Comparison of ENCODE assay signal across 1 cellular context in the genomic region with DNA sequence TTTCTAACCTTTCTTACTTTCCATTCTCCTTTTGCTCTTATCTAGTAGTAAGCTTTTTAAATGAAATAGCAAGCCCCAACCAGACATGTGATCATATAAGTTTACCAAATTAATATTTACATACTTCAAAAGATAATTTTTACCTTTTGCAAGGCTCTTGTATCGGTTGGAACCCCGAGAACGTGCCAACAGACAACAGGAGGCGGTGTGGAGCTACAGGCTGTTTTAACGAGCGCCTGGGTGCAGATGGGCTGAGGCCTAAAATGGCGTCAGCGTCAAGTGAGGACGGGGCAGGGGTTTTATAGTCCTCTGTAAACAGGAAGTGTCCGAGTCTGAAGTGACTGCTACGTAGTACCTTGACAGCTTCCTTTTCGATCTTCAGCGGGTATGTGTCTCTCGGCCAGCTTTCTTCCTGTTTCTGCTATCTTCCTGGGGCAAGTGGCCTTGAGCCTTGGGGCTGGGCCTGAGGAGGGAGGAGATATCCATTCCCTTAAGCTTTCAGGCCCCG.
TF ChIP-seq lines count a peak whose summit lies in the region.

No MANE protein-coding gene starts in this region.

TF ChIP-seq in K562, 482 proteins besides CTCF, POLR2A, EP300 and RAD21 (continued from another document and continues in another):
- TF ChIP-seq, protein P1, sequence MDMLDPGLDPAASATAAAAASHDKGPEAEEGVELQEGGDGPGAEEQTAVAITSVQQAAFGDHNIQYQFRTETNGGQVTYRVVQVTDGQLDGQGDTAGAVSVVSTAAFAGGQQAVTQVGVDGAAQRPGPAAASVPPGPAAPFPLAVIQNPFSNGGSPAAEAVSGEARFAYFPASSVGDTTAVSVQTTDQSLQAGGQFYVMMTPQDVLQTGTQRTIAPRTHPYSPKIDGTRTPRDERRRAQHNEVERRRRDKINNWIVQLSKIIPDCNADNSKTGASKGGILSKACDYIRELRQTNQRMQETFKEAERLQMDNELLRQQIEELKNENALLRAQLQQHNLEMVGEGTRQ (CRISPR knock-in tag; IDR thresholded peaks at IDR 0.05), result no peak
- TF ChIP-seq SRSF7 (optimal IDR thresholded peaks at IDR 0.05; ENCODE audit: low read depth, low read length) (no peak), NFIC (IDR thresholded peaks at IDR 0.05) (no peak), TBP (optimal IDR thresholded peaks at IDR 0.05; ENCODE audit: low read depth, low read length) (peak; percentile 95), KLF13 (tag; IDR thresholded peaks at IDR 0.05; ENCODE audit: borderline replicate concordance, low read depth) (no peak), SUPT5H (IDR thresholded peaks at IDR 0.05) (peak; percentile 82), CCNT2 (IDR thresholded peaks at IDR 0.05; ENCODE audit: borderline replicate concordance, extremely low read depth, insufficient read length, low read depth, low read length) (no peak), LCOR (CRISPR knock-in tag; IDR thresholded peaks at IDR 0.05) (0 out of 2 replicates have a peak, but pooled peaks have one; percentile 34), ZNF699 (CRISPR knock-in tag; IDR thresholded peaks at IDR 0.05; ENCODE audit: insufficient replicate concordance) (no peak), DIDO1 (tag; IDR thresholded peaks at IDR 0.05; ENCODE audit: low read depth) (no peak), ZNF347 (CRISPR knock-in tag; IDR thresholded peaks at IDR 0.05; ENCODE audit: low read depth) (no peak), ZNF175 (CRISPR knock-in tag; IDR thresholded peaks at IDR 0.05; ENCODE audit: low read depth) (no peak), RNF2 (IDR thresholded peaks at IDR 0.05) (peak; percentile 50; the same call in 1 of the 2 replicates), ZNF224 (CRISPR knock-in tag; IDR thresholded peaks at IDR 0.05) (no peak), SP1 (CRISPR knock-in tag; IDR thresholded peaks at IDR 0.05) (no peak), NFYB (IDR thresholded peaks at IDR 0.05; ENCODE audit: extremely low read depth, insufficient read length) (no peak), KAT8 (IDR thresholded peaks at IDR 0.05; ENCODE audit: low read depth) (peak; percentile 78; the same call in 1 of the 2 replicates), HDAC6 (IDR thresholded peaks at IDR 0.05; ENCODE audit: low read depth, low read length) (no peak), POLR2H (tag; IDR thresholded peaks at IDR 0.05; ENCODE audit: low read depth) (peak; percentile 89)
- TF ChIP-seq, protein P2, sequence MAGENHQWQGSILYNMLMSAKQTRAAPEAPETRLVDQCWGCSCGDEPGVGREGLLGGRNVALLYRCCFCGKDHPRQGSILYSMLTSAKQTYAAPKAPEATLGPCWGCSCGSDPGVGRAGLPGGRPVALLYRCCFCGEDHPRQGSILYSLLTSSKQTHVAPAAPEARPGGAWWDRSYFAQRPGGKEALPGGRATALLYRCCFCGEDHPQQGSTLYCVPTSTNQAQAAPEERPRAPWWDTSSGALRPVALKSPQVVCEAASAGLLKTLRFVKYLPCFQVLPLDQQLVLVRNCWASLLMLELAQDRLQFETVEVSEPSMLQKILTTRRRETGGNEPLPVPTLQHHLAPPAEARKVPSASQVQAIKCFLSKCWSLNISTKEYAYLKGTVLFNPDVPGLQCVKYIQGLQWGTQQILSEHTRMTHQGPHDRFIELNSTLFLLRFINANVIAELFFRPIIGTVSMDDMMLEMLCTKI (IDR thresholded peaks at IDR 0.05; ENCODE audit: partially characterized antibody), result no peak
- TF ChIP-seq, protein P3, sequence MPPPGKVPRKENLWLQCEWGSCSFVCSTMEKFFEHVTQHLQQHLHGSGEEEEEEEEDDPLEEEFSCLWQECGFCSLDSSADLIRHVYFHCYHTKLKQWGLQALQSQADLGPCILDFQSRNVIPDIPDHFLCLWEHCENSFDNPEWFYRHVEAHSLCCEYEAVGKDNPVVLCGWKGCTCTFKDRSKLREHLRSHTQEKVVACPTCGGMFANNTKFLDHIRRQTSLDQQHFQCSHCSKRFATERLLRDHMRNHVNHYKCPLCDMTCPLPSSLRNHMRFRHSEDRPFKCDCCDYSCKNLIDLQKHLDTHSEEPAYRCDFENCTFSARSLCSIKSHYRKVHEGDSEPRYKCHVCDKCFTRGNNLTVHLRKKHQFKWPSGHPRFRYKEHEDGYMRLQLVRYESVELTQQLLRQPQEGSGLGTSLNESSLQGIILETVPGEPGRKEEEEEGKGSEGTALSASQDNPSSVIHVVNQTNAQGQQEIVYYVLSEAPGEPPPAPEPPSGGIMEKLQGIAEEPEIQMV (tag; conservative IDR thresholded peaks at IDR 0.05; ENCODE audit: low read depth), result no peak
- TF ChIP-seq, protein P4, sequence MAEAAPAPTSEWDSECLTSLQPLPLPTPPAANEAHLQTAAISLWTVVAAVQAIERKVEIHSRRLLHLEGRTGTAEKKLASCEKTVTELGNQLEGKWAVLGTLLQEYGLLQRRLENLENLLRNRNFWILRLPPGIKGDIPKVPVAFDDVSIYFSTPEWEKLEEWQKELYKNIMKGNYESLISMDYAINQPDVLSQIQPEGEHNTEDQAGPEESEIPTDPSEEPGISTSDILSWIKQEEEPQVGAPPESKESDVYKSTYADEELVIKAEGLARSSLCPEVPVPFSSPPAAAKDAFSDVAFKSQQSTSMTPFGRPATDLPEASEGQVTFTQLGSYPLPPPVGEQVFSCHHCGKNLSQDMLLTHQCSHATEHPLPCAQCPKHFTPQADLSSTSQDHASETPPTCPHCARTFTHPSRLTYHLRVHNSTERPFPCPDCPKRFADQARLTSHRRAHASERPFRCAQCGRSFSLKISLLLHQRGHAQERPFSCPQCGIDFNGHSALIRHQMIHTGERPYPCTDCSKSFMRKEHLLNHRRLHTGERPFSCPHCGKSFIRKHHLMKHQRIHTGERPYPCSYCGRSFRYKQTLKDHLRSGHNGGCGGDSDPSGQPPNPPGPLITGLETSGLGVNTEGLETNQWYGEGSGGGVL (CRISPR knock-in tag; IDR thresholded peaks at IDR 0.05), result no peak
- TF ChIP-seq, protein P5, sequence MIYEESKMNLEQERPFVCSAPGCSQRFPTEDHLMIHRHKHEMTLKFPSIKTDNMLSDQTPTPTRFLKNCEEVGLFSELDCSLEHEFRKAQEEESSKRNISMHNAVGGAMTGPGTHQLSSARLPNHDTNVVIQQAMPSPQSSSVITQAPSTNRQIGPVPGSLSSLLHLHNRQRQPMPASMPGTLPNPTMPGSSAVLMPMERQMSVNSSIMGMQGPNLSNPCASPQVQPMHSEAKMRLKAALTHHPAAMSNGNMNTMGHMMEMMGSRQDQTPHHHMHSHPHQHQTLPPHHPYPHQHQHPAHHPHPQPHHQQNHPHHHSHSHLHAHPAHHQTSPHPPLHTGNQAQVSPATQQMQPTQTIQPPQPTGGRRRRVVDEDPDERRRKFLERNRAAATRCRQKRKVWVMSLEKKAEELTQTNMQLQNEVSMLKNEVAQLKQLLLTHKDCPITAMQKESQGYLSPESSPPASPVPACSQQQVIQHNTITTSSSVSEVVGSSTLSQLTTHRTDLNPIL (CRISPR knock-in tag; IDR thresholded peaks at IDR 0.05), result no peak
- TF ChIP-seq, protein P6, sequence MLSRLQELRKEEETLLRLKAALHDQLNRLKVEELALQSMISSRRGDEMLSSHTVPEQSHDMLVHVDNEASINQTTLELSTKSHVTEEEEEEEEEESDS (CRISPR knock-in tag; IDR thresholded peaks at IDR 0.05), result no peak
- TF ChIP-seq, protein P7, sequence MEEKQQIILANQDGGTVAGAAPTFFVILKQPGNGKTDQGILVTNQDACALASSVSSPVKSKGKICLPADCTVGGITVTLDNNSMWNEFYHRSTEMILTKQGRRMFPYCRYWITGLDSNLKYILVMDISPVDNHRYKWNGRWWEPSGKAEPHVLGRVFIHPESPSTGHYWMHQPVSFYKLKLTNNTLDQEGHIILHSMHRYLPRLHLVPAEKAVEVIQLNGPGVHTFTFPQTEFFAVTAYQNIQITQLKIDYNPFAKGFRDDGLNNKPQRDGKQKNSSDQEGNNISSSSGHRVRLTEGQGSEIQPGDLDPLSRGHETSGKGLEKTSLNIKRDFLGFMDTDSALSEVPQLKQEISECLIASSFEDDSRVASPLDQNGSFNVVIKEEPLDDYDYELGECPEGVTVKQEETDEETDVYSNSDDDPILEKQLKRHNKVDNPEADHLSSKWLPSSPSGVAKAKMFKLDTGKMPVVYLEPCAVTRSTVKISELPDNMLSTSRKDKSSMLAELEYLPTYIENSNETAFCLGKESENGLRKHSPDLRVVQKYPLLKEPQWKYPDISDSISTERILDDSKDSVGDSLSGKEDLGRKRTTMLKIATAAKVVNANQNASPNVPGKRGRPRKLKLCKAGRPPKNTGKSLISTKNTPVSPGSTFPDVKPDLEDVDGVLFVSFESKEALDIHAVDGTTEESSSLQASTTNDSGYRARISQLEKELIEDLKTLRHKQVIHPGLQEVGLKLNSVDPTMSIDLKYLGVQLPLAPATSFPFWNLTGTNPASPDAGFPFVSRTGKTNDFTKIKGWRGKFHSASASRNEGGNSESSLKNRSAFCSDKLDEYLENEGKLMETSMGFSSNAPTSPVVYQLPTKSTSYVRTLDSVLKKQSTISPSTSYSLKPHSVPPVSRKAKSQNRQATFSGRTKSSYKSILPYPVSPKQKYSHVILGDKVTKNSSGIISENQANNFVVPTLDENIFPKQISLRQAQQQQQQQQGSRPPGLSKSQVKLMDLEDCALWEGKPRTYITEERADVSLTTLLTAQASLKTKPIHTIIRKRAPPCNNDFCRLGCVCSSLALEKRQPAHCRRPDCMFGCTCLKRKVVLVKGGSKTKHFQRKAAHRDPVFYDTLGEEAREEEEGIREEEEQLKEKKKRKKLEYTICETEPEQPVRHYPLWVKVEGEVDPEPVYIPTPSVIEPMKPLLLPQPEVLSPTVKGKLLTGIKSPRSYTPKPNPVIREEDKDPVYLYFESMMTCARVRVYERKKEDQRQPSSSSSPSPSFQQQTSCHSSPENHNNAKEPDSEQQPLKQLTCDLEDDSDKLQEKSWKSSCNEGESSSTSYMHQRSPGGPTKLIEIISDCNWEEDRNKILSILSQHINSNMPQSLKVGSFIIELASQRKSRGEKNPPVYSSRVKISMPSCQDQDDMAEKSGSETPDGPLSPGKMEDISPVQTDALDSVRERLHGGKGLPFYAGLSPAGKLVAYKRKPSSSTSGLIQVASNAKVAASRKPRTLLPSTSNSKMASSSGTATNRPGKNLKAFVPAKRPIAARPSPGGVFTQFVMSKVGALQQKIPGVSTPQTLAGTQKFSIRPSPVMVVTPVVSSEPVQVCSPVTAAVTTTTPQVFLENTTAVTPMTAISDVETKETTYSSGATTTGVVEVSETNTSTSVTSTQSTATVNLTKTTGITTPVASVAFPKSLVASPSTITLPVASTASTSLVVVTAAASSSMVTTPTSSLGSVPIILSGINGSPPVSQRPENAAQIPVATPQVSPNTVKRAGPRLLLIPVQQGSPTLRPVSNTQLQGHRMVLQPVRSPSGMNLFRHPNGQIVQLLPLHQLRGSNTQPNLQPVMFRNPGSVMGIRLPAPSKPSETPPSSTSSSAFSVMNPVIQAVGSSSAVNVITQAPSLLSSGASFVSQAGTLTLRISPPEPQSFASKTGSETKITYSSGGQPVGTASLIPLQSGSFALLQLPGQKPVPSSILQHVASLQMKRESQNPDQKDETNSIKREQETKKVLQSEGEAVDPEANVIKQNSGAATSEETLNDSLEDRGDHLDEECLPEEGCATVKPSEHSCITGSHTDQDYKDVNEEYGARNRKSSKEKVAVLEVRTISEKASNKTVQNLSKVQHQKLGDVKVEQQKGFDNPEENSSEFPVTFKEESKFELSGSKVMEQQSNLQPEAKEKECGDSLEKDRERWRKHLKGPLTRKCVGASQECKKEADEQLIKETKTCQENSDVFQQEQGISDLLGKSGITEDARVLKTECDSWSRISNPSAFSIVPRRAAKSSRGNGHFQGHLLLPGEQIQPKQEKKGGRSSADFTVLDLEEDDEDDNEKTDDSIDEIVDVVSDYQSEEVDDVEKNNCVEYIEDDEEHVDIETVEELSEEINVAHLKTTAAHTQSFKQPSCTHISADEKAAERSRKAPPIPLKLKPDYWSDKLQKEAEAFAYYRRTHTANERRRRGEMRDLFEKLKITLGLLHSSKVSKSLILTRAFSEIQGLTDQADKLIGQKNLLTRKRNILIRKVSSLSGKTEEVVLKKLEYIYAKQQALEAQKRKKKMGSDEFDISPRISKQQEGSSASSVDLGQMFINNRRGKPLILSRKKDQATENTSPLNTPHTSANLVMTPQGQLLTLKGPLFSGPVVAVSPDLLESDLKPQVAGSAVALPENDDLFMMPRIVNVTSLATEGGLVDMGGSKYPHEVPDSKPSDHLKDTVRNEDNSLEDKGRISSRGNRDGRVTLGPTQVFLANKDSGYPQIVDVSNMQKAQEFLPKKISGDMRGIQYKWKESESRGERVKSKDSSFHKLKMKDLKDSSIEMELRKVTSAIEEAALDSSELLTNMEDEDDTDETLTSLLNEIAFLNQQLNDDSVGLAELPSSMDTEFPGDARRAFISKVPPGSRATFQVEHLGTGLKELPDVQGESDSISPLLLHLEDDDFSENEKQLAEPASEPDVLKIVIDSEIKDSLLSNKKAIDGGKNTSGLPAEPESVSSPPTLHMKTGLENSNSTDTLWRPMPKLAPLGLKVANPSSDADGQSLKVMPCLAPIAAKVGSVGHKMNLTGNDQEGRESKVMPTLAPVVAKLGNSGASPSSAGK (IDR thresholded peaks at IDR 0.05), result 0 out of 2 replicates have a peak, but pooled peaks have one; percentile 16
- TF ChIP-seq, protein P8, sequence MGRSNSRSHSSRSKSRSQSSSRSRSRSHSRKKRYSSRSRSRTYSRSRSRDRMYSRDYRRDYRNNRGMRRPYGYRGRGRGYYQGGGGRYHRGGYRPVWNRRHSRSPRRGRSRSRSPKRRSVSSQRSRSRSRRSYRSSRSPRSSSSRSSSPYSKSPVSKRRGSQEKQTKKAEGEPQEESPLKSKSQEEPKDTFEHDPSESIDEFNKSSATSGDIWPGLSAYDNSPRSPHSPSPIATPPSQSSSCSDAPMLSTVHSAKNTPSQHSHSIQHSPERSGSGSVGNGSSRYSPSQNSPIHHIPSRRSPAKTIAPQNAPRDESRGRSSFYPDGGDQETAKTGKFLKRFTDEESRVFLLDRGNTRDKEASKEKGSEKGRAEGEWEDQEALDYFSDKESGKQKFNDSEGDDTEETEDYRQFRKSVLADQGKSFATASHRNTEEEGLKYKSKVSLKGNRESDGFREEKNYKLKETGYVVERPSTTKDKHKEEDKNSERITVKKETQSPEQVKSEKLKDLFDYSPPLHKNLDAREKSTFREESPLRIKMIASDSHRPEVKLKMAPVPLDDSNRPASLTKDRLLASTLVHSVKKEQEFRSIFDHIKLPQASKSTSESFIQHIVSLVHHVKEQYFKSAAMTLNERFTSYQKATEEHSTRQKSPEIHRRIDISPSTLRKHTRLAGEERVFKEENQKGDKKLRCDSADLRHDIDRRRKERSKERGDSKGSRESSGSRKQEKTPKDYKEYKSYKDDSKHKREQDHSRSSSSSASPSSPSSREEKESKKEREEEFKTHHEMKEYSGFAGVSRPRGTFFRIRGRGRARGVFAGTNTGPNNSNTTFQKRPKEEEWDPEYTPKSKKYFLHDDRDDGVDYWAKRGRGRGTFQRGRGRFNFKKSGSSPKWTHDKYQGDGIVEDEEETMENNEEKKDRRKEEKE (IDR thresholded peaks at IDR 0.05; ENCODE audit: borderline replicate concordance in 1 of 2, control insufficient read depth in 1 of 2, low read depth in 2 of 2, low read length in 1 of 2), result peak in 1 of 2 experiments; percentile 71; a peak in 1 of 4 replicates
- TF ChIP-seq, protein P9, sequence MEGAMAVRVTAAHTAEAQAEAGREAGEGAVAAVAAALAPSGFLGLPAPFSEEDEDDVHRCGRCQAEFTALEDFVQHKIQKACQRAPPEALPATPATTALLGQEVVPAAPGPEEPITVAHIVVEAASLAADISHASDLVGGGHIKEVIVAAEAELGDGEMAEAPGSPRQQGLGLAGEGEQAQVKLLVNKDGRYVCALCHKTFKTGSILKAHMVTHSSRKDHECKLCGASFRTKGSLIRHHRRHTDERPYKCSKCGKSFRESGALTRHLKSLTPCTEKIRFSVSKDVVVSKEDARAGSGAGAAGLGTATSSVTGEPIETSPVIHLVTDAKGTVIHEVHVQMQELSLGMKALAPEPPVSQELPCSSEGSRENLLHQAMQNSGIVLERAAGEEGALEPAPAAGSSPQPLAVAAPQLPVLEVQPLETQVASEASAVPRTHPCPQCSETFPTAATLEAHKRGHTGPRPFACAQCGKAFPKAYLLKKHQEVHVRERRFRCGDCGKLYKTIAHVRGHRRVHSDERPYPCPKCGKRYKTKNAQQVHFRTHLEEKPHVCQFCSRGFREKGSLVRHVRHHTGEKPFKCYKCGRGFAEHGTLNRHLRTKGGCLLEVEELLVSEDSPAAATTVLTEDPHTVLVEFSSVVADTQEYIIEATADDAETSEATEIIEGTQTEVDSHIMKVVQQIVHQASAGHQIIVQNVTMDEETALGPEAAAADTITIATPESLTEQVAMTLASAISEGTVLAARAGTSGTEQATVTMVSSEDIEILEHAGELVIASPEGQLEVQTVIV (CRISPR knock-in tag; IDR thresholded peaks at IDR 0.05; ENCODE audit: borderline replicate concordance), result no peak
